In the genomic region with DNA sequence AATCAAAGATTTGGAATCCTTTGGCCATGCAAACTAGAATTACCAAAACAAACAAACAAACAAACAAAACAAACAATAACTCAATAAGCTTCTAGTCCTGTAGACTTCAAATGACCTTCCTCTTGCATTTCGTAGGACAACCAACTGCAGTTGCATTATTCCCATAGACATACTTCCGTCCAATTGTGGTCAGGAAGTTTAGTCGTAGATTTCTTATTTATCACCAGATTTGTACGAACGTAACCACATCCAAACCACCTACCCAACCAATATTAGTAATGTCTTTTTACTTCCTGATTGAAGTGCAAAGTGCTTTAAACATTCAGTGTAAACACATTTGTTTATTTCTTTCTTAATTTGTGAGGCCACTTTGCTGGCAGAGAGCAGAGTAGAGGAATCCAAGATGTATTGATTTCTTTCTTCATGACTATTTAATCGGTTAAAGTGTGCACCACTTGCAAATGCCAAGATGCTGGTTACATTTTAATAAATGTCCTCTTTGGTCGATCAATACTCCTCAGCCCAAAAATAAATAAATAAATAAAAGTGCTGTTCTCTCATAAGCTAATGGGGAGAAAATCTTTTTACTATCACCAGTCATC, we compare ENCODE assay signal across 9 cellular contexts.
"Had no signal": no experiment of that assay in that cellular context is flagged by ENCODE, and none has a peak within 500 bp of the region (broad histone marks: within the 10 kb centered on the region; RNA-seq: fewer than 3 reads in every experiment).

No MANE protein-coding gene starts in this region.

- H3K9me3 ChIP-seq: HAP-1 had no signal

- ATAC-seq: HCT116, K562 had no signal

- H3K4me1 ChIP-seq: HAP-1 had no signal

- H3K9ac ChIP-seq: GM23248 had no signal

- FAIRE-seq: K562 had no signal

- DNase-seq: GM23248, GOT3, H7, HFFc6, IMR-90 had no signal

- H2AFZ ChIP-seq: GM23248 had no signal

- H3K27ac ChIP-seq: GM23248, HL-60 had no signal

- H3K4me3 ChIP-seq: GM23248, HAP-1, K562 had no signal

- H3K36me3 ChIP-seq: HAP-1 had no signal
